In the genomic region with DNA sequence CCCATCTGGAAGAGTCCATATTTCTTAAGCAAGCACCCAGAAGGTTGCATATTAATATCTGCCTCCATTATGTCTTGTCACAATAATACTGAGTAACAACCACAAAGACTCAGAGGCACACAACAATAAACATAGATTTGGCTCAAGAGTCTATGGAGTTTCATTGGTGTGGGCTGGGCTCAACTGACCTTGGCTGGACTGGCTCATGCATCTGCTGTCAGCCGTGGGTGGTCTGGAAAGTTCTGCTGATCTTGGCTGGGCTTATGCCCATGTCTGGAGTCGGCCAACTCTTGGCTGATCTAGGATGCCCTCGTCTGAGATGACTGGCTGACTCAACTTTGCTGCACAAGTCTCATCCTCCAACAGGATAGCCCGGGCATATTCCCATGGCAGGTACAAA, we compare ENCODE assay signal across 19 cellular contexts.
DNase-seq lines count a peak whose midpoint lies in the region; TF ChIP-seq lines count a peak whose summit lies in the region.
"Had no signal": no experiment of that assay in that cellular context is flagged by ENCODE, and none has a peak within 500 bp of the region (broad histone marks: within the 10 kb centered on the region; RNA-seq: fewer than 3 reads in every experiment).

No MANE protein-coding gene starts in this region.

- H3K9me3 Mint-ChIP-seq in nephron = no peaks in the 10 kb centered on the region
- no peaks in the 10 kb centered on the region for H3K9me3 Mint-ChIP-seq in activated CD4-positive, alpha-beta memory T cell treated with anti-CD3 and anti-CD28 coated beads for 36 hours
- H3K9me3 Mint-ChIP-seq: CD8-positive, alpha-beta memory T cell had no signal

- H3K36me3 Mint-ChIP-seq in nephron (ENCODE audit: low read depth) = no peaks in the 10 kb centered on the region
- no peaks in the 10 kb centered on the region for H3K36me3 Mint-ChIP-seq in activated CD4-positive, alpha-beta memory T cell treated with anti-CD3 and anti-CD28 coated beads for 36 hours
- H3K36me3 Mint-ChIP-seq: CD8-positive, alpha-beta memory T cell had no signal

- intact Hi-C loops in activated CD4-positive, alpha-beta memory T cell treated with anti-CD3 and anti-CD28 coated beads for 36 hours (cut with micrococcal nuclease) = no loop called here

- POLR2A ChIA-PET in activated CD4-positive, alpha-beta memory T cell treated with anti-CD3 and anti-CD28 coated beads for 36 hours (lab: Charles Lee) = no interaction called here

- TF ChIP-seq CTCF in fibroblast of villous mesenchyme (IDR thresholded peaks at IDR 0.05; ENCODE audit: insufficient read depth, low read depth, low read length) (no peak), nephron (IDR thresholded peaks at IDR 0.05; ENCODE audit: unreplicated experiment in 3 of 3) (no peak), foreskin fibroblast (IDR thresholded peaks at IDR 0.05; ENCODE audit: low read depth, low read length) (no peak)

- H3K4me3 ChIP-seq in fibroblast of villous mesenchyme (ENCODE audit: low read depth, low read length) = no peak overlapping the region
- no peak overlapping the region for H3K4me3 ChIP-seq in foreskin fibroblast (ENCODE audit: low read depth in 1 of 2, low read length in 2 of 2)
- H3K4me3 ChIP-seq: SK-N-MC had no signal

- H3K4me1 Mint-ChIP-seq in nephron = peaks cover 27% of the 10 kb centered on the region
- H3K4me1 Mint-ChIP-seq in activated CD4-positive, alpha-beta memory T cell treated with anti-CD3 and anti-CD28 coated beads for 36 hours (ENCODE audit: low read depth) = no peaks in the 10 kb centered on the region
- H3K4me1 Mint-ChIP-seq: CD8-positive, alpha-beta memory T cell had no signal

- H3K27ac Mint-ChIP-seq in nephron = peak overlapping the region; percentile 37 to 79 (median 56)
- H3K27ac Mint-ChIP-seq in activated CD4-positive, alpha-beta memory T cell treated with anti-CD3 and anti-CD28 coated beads for 36 hours = no peak overlapping the region
- H3K27ac Mint-ChIP-seq: CD8-positive, alpha-beta memory T cell had no signal

- CTCF ChIA-PET in activated CD4-positive, alpha-beta memory T cell treated with anti-CD3 and anti-CD28 coated beads for 36 hours (lab: Charles Lee) = interaction anchor here (0.6 kb wide), 1 partner anchor 697 kb away, joined by 4 read pairs; no protein-coding TSS in a partner anchor

- H3K27me3 Mint-ChIP-seq in nephron (ENCODE audit: low read depth) = peaks cover 23% of the 10 kb centered on the region
- no peaks in the 10 kb centered on the region for H3K27me3 Mint-ChIP-seq in activated CD4-positive, alpha-beta memory T cell treated with anti-CD3 and anti-CD28 coated beads for 36 hours

- DNase-seq in GM04503 (ENCODE audit: low read depth) (peak; percentile 10), NCI-H446 (lab: John Stamatoyannopoulos, UW) (peak; percentile 34 to 68), fibroblast of villous mesenchyme (ENCODE audit: low read depth) (peak; percentile 79), pons (ENCODE audit: low spot score) (no peak), foreskin fibroblast (no peak), ureter (ENCODE audit: low spot score) (no peak)
- DNase-seq in activated CD4-positive, alpha-beta memory T cell treated with anti-CD3 and anti-CD28 coated beads for 36 hours = no peak
- DNase-seq: Calu3; CD8-positive, alpha-beta memory T cell; DMS153; IMR-90; Karpas-422; NCI-H1048; NCI-H1436 treated with DMSO at 0.1 percent for 48 hours; NCI-H2029; NCI-H2227 treated with DMSO at 0.1 percent for 48 hours; SHP77 treated with DMSO at 0.1 percent for 48 hours had no signal

- H3K4me3 Mint-ChIP-seq in nephron = no peak overlapping the region
- no peak overlapping the region for H3K4me3 Mint-ChIP-seq in activated CD4-positive, alpha-beta memory T cell treated with anti-CD3 and anti-CD28 coated beads for 36 hours
- H3K4me3 Mint-ChIP-seq: CD8-positive, alpha-beta memory T cell had no signal

Comparison
In these comparisons a context has a peak if more than half of its experiments do, and no peak if none do; other contexts are left out.
1. DNase-seq: peak in GM04503 (single experiment), NCI-H446 (2 of 2) and fibroblast of villous mesenchyme (single experiment); none in activated CD4-positive, alpha-beta memory T cell treated with anti-CD3 and anti-CD28 coated beads for 36 hours (single experiment), pons (single experiment), foreskin fibroblast (0 of 2) and ureter (single experiment).